In the genomic region with DNA sequence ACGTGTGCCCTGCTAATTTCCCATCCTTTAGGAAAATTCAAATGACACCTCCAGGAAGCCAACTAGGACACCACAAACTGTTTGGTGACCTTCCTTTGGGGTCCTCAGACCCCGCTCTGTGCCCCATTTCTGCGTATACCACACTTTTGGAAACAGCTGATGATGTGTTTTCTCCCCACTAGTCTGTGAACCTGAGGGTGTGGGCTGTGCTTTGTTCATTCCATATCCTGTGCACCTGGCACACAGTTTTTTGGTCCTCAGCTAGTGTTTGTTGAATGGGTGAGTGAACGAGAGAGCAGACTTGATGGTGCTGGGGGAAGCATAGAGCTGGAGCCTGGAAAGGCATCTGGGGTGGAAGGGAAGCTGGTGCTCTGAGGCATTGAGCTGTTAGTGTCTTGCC, we compare ENCODE assay signal across 20 cellular contexts. TPM values are rescaled to one million over a fixed set of nuclear protein-coding genes. Genes with fewer than 3 reads are reported as not detected.
A peak's percentile ranks its signal among the peaks of the same experiment; 100 is the strongest.
DNase-seq lines count a peak whose midpoint lies in the region; ATAC-seq lines count a peak whose summit lies in the region.
"Had no signal": no experiment of that assay in that cellular context is flagged by ENCODE, and none has a peak within 500 bp of the region (broad histone marks: within the 10 kb centered on the region; RNA-seq: fewer than 3 reads in every experiment).

No MANE protein-coding gene starts in this region.

- no peaks in the 10 kb centered on the region for H3K27me3 Mint-ChIP-seq in stimulated activated naive CD8-positive, alpha-beta T cell treated with anti-CD3 and anti-CD28 coated beads, Interleukin-15, Interleukin-2, amounts not matched to agents 100 ng/mL and 50 ng/mL, for 24 hours
- no peaks in the 10 kb centered on the region for H3K27me3 Mint-ChIP-seq in stimulated activated naive CD8-positive, alpha-beta T cell treated with anti-CD3 and anti-CD28 coated beads, Interleukin-15, amount 100 ng/mL, for 72 hours
- no peaks in the 10 kb centered on the region for H3K27me3 Mint-ChIP-seq in activated T-helper 17 cell treated with anti-CD3 and anti-CD28 coated beads, Interleukin-2, amount 50 U/mL, for 72 hours
- H3K27me3 Mint-ChIP-seq: activated CD4-positive, alpha-beta T cell treated with anti-CD3 and anti-CD28 coated beads, Interleukin-2, amount 10 ng/mL, durations not matched to agents 7 days and 5 days had no signal

- DNase-seq in stimulated activated naive CD8-positive, alpha-beta T cell treated with anti-CD3 and anti-CD28 coated beads, Interleukin-15, amount 100 ng/mL, for 72 hours: no peak
- DNase-seq in left colon (no peak), Kasumi-1 (lab: John Stamatoyannopoulos, UW) (no peak), cerebellar cortex (ENCODE audit: low spot score) (no peak)
- DNase-seq: activated CD4-positive, alpha-beta T cell treated with anti-CD3 and anti-CD28 coated beads, Interleukin-2, amount 10 ng/mL, durations not matched to agents 7 days and 5 days; activated CD8-positive, alpha-beta memory T cell treated with anti-CD3 and anti-CD28 coated beads, Interleukin-2, amount 50 U/mL, for 48 hours; amygdala; C1 segment of cervical spinal cord; colonic mucosa; effector CD8-positive, alpha-beta T cell; erythroblast; lower lobe of right lung; mucosa of descending colon; MV-4-11; NCI-H146; upper lobe of left lung had no signal

- peaks cover 42% of the 10 kb centered on the region for H3K36me3 Mint-ChIP-seq in stimulated activated naive CD8-positive, alpha-beta T cell treated with anti-CD3 and anti-CD28 coated beads, Interleukin-15, Interleukin-2, amounts not matched to agents 100 ng/mL and 50 ng/mL, for 24 hours (ENCODE audit: low read depth)
- H3K36me3 Mint-ChIP-seq in activated T-helper 17 cell treated with anti-CD3 and anti-CD28 coated beads, Interleukin-2, amount 50 U/mL, for 72 hours (ENCODE audit: low read depth): peaks cover 31% of the 10 kb centered on the region

- peak overlapping the region; percentile 91 for H3K27ac Mint-ChIP-seq in stimulated activated naive CD8-positive, alpha-beta T cell treated with anti-CD3 and anti-CD28 coated beads, Interleukin-15, Interleukin-2, amounts not matched to agents 100 ng/mL and 50 ng/mL, for 24 hours
- no peak overlapping the region for H3K27ac Mint-ChIP-seq in stimulated activated naive CD8-positive, alpha-beta T cell treated with anti-CD3 and anti-CD28 coated beads, Interleukin-15, amount 100 ng/mL, for 72 hours
- H3K27ac Mint-ChIP-seq in activated T-helper 17 cell treated with anti-CD3 and anti-CD28 coated beads, Interleukin-2, amount 50 U/mL, for 72 hours: peak overlapping the region; percentile 42
- H3K27ac Mint-ChIP-seq: activated CD4-positive, alpha-beta T cell treated with anti-CD3 and anti-CD28 coated beads, Interleukin-2, amount 10 ng/mL, durations not matched to agents 7 days and 5 days had no signal

- intact Hi-C loops in left colon (cut with DNase I, micrococcal nuclease): no loop called here

- ATAC-seq in stimulated activated naive CD8-positive, alpha-beta T cell treated with anti-CD3 and anti-CD28 coated beads, Interleukin-15, amount 100 ng/mL, for 72 hours: no peak
- no peak for ATAC-seq in activated T-helper 17 cell treated with anti-CD3 and anti-CD28 coated beads, Interleukin-2, amount 50 U/mL, for 72 hours (replicated peaks)
- peak; percentile 12 for ATAC-seq in left colon
- ATAC-seq in activated CD4-positive, CD25-positive, alpha-beta regulatory T cell treated with anti-CD3 and anti-CD28 coated beads, Interleukin-2, amount 50 U/mL, for 24 hours: no peak
- ATAC-seq: GM12878, lower lobe of right lung, mucosa of descending colon had no signal

- H3K4me3 Mint-ChIP-seq in stimulated activated naive CD8-positive, alpha-beta T cell treated with anti-CD3 and anti-CD28 coated beads, Interleukin-15, Interleukin-2, amounts not matched to agents 100 ng/mL and 50 ng/mL, for 24 hours: peak overlapping the region; percentile 35
- H3K4me3 Mint-ChIP-seq in stimulated activated naive CD8-positive, alpha-beta T cell treated with anti-CD3 and anti-CD28 coated beads, Interleukin-15, amount 100 ng/mL, for 72 hours: no peak overlapping the region
- peak overlapping the region; percentile 26 for H3K4me3 Mint-ChIP-seq in activated T-helper 17 cell treated with anti-CD3 and anti-CD28 coated beads, Interleukin-2, amount 50 U/mL, for 72 hours
- H3K4me3 Mint-ChIP-seq: activated CD4-positive, alpha-beta T cell treated with anti-CD3 and anti-CD28 coated beads, Interleukin-2, amount 10 ng/mL, durations not matched to agents 7 days and 5 days had no signal

- H3K9me3 Mint-ChIP-seq in stimulated activated naive CD8-positive, alpha-beta T cell treated with anti-CD3 and anti-CD28 coated beads, Interleukin-15, Interleukin-2, amounts not matched to agents 100 ng/mL and 50 ng/mL, for 24 hours: no peaks in the 10 kb centered on the region
- no peaks in the 10 kb centered on the region for H3K9me3 Mint-ChIP-seq in stimulated activated naive CD8-positive, alpha-beta T cell treated with anti-CD3 and anti-CD28 coated beads, Interleukin-15, amount 100 ng/mL, for 72 hours
- no peaks in the 10 kb centered on the region for H3K9me3 Mint-ChIP-seq in activated T-helper 17 cell treated with anti-CD3 and anti-CD28 coated beads, Interleukin-2, amount 50 U/mL, for 72 hours
- H3K9me3 Mint-ChIP-seq: activated CD4-positive, alpha-beta T cell treated with anti-CD3 and anti-CD28 coated beads, Interleukin-2, amount 10 ng/mL, durations not matched to agents 7 days and 5 days had no signal

- peaks cover 90% of the 10 kb centered on the region for H3K4me1 Mint-ChIP-seq in stimulated activated naive CD8-positive, alpha-beta T cell treated with anti-CD3 and anti-CD28 coated beads, Interleukin-15, Interleukin-2, amounts not matched to agents 100 ng/mL and 50 ng/mL, for 24 hours (ENCODE audit: low read depth)
- H3K4me1 Mint-ChIP-seq in stimulated activated naive CD8-positive, alpha-beta T cell treated with anti-CD3 and anti-CD28 coated beads, Interleukin-15, amount 100 ng/mL, for 72 hours: peaks cover 90% of the 10 kb centered on the region
- peaks cover 56% of the 10 kb centered on the region for H3K4me1 Mint-ChIP-seq in activated T-helper 17 cell treated with anti-CD3 and anti-CD28 coated beads, Interleukin-2, amount 50 U/mL, for 72 hours

RNA-seq across cellular contexts. Expression of a gene that starts 48.6 kb away (rescaled TPM):
- 100 to 1,000 TPM; 154 to 211 TPM for total RNA-seq in activated T-helper 17 cell treated with anti-CD3 and anti-CD28 coated beads, Interleukin-2, amount 50 U/mL, for 72 hours
- total RNA-seq in left colon: 100 to 1,000 TPM; 173 to 192 TPM

Comparison
In these comparisons a context has a peak if more than half of its experiments do, and no peak if none do; other contexts are left out.
1. H3K27ac Mint-ChIP-seq: peak in stimulated activated naive CD8-positive, alpha-beta T cell treated with anti-CD3 and anti-CD28 coated beads, Interleukin-15, Interleukin-2, amounts not matched to agents 100 ng/mL and 50 ng/mL, for 24 hours (single experiment) and activated T-helper 17 cell treated with anti-CD3 and anti-CD28 coated beads, Interleukin-2, amount 50 U/mL, for 72 hours (single experiment); none in stimulated activated naive CD8-positive, alpha-beta T cell treated with anti-CD3 and anti-CD28 coated beads, Interleukin-15, amount 100 ng/mL, for 72 hours (0 of 2).
2. H3K4me3 Mint-ChIP-seq: peak in stimulated activated naive CD8-positive, alpha-beta T cell treated with anti-CD3 and anti-CD28 coated beads, Interleukin-15, Interleukin-2, amounts not matched to agents 100 ng/mL and 50 ng/mL, for 24 hours (single experiment) and activated T-helper 17 cell treated with anti-CD3 and anti-CD28 coated beads, Interleukin-2, amount 50 U/mL, for 72 hours (single experiment); none in stimulated activated naive CD8-positive, alpha-beta T cell treated with anti-CD3 and anti-CD28 coated beads, Interleukin-15, amount 100 ng/mL, for 72 hours (0 of 2).